ENCODE assay signal across 26 cellular contexts in genomic region chr17:79979841-79980215, GRCh38. TPM values are rescaled to one million over a fixed set of nuclear protein-coding genes. Genes with fewer than 3 reads are reported as not detected.
A peak's percentile ranks its signal among the peaks of the same experiment; 100 is the strongest.
DNase-seq lines count a peak whose midpoint lies in the region; ATAC-seq and TF ChIP-seq lines count a peak whose summit lies in the region.
"Had no signal": no experiment of that assay in that cellular context is flagged by ENCODE, and none has a peak within 500 bp of the region (broad histone marks: within the 10 kb centered on the region; RNA-seq: fewer than 3 reads in every experiment).

No MANE protein-coding gene starts in this region.

- H3K36me3 ChIP-seq in vagina: no peaks in the 10 kb centered on the region
- H3K36me3 ChIP-seq: breast epithelium, HAP-1 had no signal

- no peak for TF ChIP-seq POLR2A in vagina (IDR thresholded peaks at IDR 0.05)

- TF ChIP-seq CTCF in coronary artery (IDR thresholded peaks at IDR 0.05) (no peak), vagina (IDR thresholded peaks at IDR 0.05) (no peak)

- ATAC-seq in HG02840 (IDR thresholded peaks at IDR 0.05; ENCODE audit: low FRiP score, unreplicated experiment): no peak
- ATAC-seq in HG03039 (IDR thresholded peaks at IDR 0.05; ENCODE audit: unreplicated experiment): no peak
- ATAC-seq: A549; activated naive CD4-positive, alpha-beta T cell treated with anti-CD3 and anti-CD28 coated beads, Interleukin-2, amount 50 U/mL, for 72 hours; naive thymus-derived CD8-positive, alpha-beta T cell had no signal

- H3K27ac ChIP-seq in coronary artery: no peak overlapping the region
- H3K27ac ChIP-seq in vagina: peak overlapping the region; percentile 82
- H3K27ac ChIP-seq in caudate nucleus (ENCODE audit: low read depth, low read length): no peak overlapping the region
- H3K27ac ChIP-seq: A549, PC-9 had no signal

- H3K4me3 ChIP-seq in coronary artery: no peak overlapping the region
- H3K4me3 ChIP-seq in vagina: no peak overlapping the region
- H3K4me3 ChIP-seq: A549, breast epithelium, HAP-1, PC-9 had no signal

- H3K27me3 ChIP-seq in vagina: no peaks in the 10 kb centered on the region
- H3K27me3 ChIP-seq: breast epithelium had no signal

- H3K9me3 ChIP-seq in vagina: no peaks in the 10 kb centered on the region
- H3K9me3 ChIP-seq: A549, breast epithelium, HAP-1 had no signal

- peak; percentile 42 for DNase-seq in activated effector memory CD4-positive, alpha-beta T cell treated with anti-CD3 and anti-CD28 coated beads, Interleukin-2, amount 50 U/mL, for 16 hours
- DNase-seq in activated effector memory CD4-positive, alpha-beta T cell treated with Interleukin-2 at 50 U/mL for 16 hours: no peak
- DNase-seq in coronary artery (ENCODE audit: low spot score): peak; percentile 33
- DNase-seq in mesenteric fat pad (ENCODE audit: low spot score): peak; percentile 84
- no peak for DNase-seq in vagina (ENCODE audit: extremely low spot score in 2 of 2)
- no peak for DNase-seq in caudate nucleus (lab: John Stamatoyannopoulos, UW)
- DNase-seq: activated B cell treated with CpG ODN at 0.5 μM for 24 hours; activated CD4-positive, alpha-beta T cell treated with anti-CD3 and anti-CD28 coated beads, Interleukin-2, amount 50 U/mL, for 48 hours; amygdala; CD4-positive, alpha-beta memory T cell; DND-41; GF-D8; naive thymus-derived CD8-positive, alpha-beta T cell; NCI-H1436; NCI-H2081; NCI-H526 treated with DMSO at 0.1 percent for 48 hours; nucleus accumbens; PC-9; SIG-M5; stimulated activated naive CD4-positive, alpha-beta T cell had no signal

- intact Hi-C loops in vagina (cut with DNase I): no loop called here

- peaks cover 19% of the 10 kb centered on the region for H3K4me1 ChIP-seq in vagina
- H3K4me1 ChIP-seq: breast epithelium had no signal

RNA-seq across cellular contexts. Expression of gene TBC1D16, which starts 55.8 kb away (rescaled TPM):
- total RNA-seq in mesenteric fat pad (111 TPM), vagina (18.2 TPM)

RNA-seq across cellular contexts. Expression of gene CCDC40, which starts 56.6 kb away (rescaled TPM):
- 7.9 TPM for total RNA-seq in mesenteric fat pad
- 9.3 TPM for total RNA-seq in vagina

Comparison
In these comparisons a context has a peak if more than half of its experiments do, and no peak if none do; other contexts are left out.
1. DNase-seq: peak in activated effector memory CD4-positive, alpha-beta T cell treated with anti-CD3 and anti-CD28 coated beads, Interleukin-2, amount 50 U/mL, for 16 hours (single experiment), coronary artery (single experiment) and mesenteric fat pad (single experiment); none in activated effector memory CD4-positive, alpha-beta T cell treated with Interleukin-2 at 50 U/mL for 16 hours (single experiment), vagina (0 of 2) and caudate nucleus (0 of 61).